16 cellular contexts compared by ENCODE assay signal in genomic region chr5:91301459-91301858, GRCh38.
A peak's percentile ranks its signal among the peaks of the same experiment; 100 is the strongest.
DNase-seq lines count a peak whose midpoint lies in the region; ATAC-seq and TF ChIP-seq lines count a peak whose summit lies in the region.
"Had no signal": no experiment of that assay in that cellular context is flagged by ENCODE, and none has a peak within 500 bp of the region (broad histone marks: within the 10 kb centered on the region; RNA-seq: fewer than 3 reads in every experiment).

No MANE protein-coding gene starts in this region.

- no peak overlapping the region for H3K4me3 Mint-ChIP-seq in naive thymus-derived CD4-positive, alpha-beta T cell
- no peak overlapping the region for H3K4me3 Mint-ChIP-seq in endodermal cell
- H3K4me3 Mint-ChIP-seq: B cell, memory B cell had no signal

- CTCF ChIA-PET in naive thymus-derived CD4-positive, alpha-beta T cell (lab: Charles Lee) = interaction anchor here (0.6 to 1.1 kb wide), 3 partner anchors 9 to 75 kb away, joined by 3 read pairs; no protein-coding TSS in a partner anchor

- no peaks in the 10 kb centered on the region for H3K4me1 ChIP-seq in naive thymus-derived CD4-positive, alpha-beta T cell (ENCODE audit: control insufficient read depth in 2 of 2, insufficient read depth in 2 of 2, low read length in 2 of 2)
- peaks cover 3% of the 10 kb centered on the region for H3K4me1 ChIP-seq in endodermal cell (ENCODE audit: control insufficient read depth, insufficient read depth, low read length)
- H3K4me1 ChIP-seq: colonic mucosa had no signal

- H3K9me3 Mint-ChIP-seq in naive thymus-derived CD4-positive, alpha-beta T cell = no peaks in the 10 kb centered on the region
- no peaks in the 10 kb centered on the region for H3K9me3 Mint-ChIP-seq in endodermal cell
- H3K9me3 Mint-ChIP-seq: memory B cell had no signal

- H3K9me3 ChIP-seq in naive thymus-derived CD4-positive, alpha-beta T cell (ENCODE audit: control insufficient read depth in 2 of 3, low read length in 3 of 3) = no peaks in the 10 kb centered on the region
- no peaks in the 10 kb centered on the region for H3K9me3 ChIP-seq in endodermal cell (ENCODE audit: control insufficient read depth, low read length)
- H3K9me3 ChIP-seq: colonic mucosa, heart right ventricle had no signal

- no peak overlapping the region for H3K4me3 ChIP-seq in epithelial cell of proximal tubule (ENCODE audit: low read depth, low read length)
- H3K4me3 ChIP-seq in naive thymus-derived CD4-positive, alpha-beta T cell (ENCODE audit: low read length) = no peak overlapping the region
- no peak overlapping the region for H3K4me3 ChIP-seq in endodermal cell (ENCODE audit: low read length)
- H3K4me3 ChIP-seq: colonic mucosa, heart right ventricle had no signal

- no peak for TF ChIP-seq CTCF in epithelial cell of proximal tubule (conservative IDR thresholded peaks at IDR 0.05; ENCODE audit: low read depth, low read length)
- TF ChIP-seq CTCF in endodermal cell (conservative IDR thresholded peaks at IDR 0.05) = no peak

- peak; percentile 53 for ATAC-seq in naive thymus-derived CD4-positive, alpha-beta T cell

- DNase-seq in AG08395 (ENCODE audit: low spot score) (peak; percentile 60), M059J (ENCODE audit: low read depth) (peak; percentile 25), epithelial cell of proximal tubule (ENCODE audit: low read depth) (peak; percentile 73), GM19240 (ENCODE audit: insufficient read length, low spot score) (no peak), DMS79 (lab: John Stamatoyannopoulos, UW) (no peak), endodermal cell (no peak)
- no peak for DNase-seq in naive thymus-derived CD4-positive, alpha-beta T cell
- no peak for DNase-seq in stimulated activated CD4-positive, alpha-beta T cell treated with anti-CD3 and anti-CD28 coated beads, Interleukin-15, amount 100 ng/mL, for 24 hours
- DNase-seq: activated CD4-positive, alpha-beta T cell treated with anti-CD3 and anti-CD28 coated beads, Interleukin-2, amount 50 U/mL, for 48 hours; activated naive CD4-positive, alpha-beta T cell treated with anti-CD3 and anti-CD28 coated beads, Interleukin-2, amount 50 U/mL, for 16 hours; colonic mucosa; GF-D8; heart right ventricle; NCI-H1436 treated with DMSO at 0.1 percent for 48 hours had no signal

- no peak overlapping the region for H3K9ac ChIP-seq in endodermal cell (ENCODE audit: extremely low read depth, low read length, poor library complexity, severe bottlenecking)

- H3K27ac Mint-ChIP-seq in naive thymus-derived CD4-positive, alpha-beta T cell = no peak overlapping the region
- no peak overlapping the region for H3K27ac Mint-ChIP-seq in endodermal cell
- H3K27ac Mint-ChIP-seq: B cell, memory B cell had no signal

- intact Hi-C loops in naive thymus-derived CD4-positive, alpha-beta T cell (cut with micrococcal nuclease) = no loop called here

- H3K4me1 Mint-ChIP-seq in naive thymus-derived CD4-positive, alpha-beta T cell = peaks cover 0 to 7% (median 0%) of the 10 kb centered on the region in 7 donors
- peaks cover 11% of the 10 kb centered on the region for H3K4me1 Mint-ChIP-seq in endodermal cell
- H3K4me1 Mint-ChIP-seq: B cell, memory B cell had no signal

- H3K27me3 ChIP-seq in naive thymus-derived CD4-positive, alpha-beta T cell (ENCODE audit: control insufficient read depth in 2 of 2, insufficient read depth in 2 of 2, low read length in 2 of 2) = no peaks in the 10 kb centered on the region
- no peaks in the 10 kb centered on the region for H3K27me3 ChIP-seq in endodermal cell (ENCODE audit: control insufficient read depth, insufficient read depth, low read length, poor library complexity, severe bottlenecking)
- H3K27me3 ChIP-seq: colonic mucosa, heart right ventricle had no signal

- H3K36me3 ChIP-seq in naive thymus-derived CD4-positive, alpha-beta T cell (ENCODE audit: control insufficient read depth in 2 of 3, insufficient read depth in 3 of 3, low read length in 3 of 3) = no peaks in the 10 kb centered on the region
- H3K36me3 ChIP-seq in endodermal cell (ENCODE audit: control insufficient read depth, insufficient read depth, low read length) = no peaks in the 10 kb centered on the region
- H3K36me3 ChIP-seq: colonic mucosa, heart right ventricle had no signal

- POLR2A ChIA-PET in naive thymus-derived CD4-positive, alpha-beta T cell (lab: Charles Lee) = interaction anchor here (1.0 kb wide), 1 partner anchor 82 kb away, joined by 4 read pairs; the partner anchor contains the start of gene ARRDC3

- H3K36me3 Mint-ChIP-seq in naive thymus-derived CD4-positive, alpha-beta T cell = no peaks in the 10 kb centered on the region
- no peaks in the 10 kb centered on the region for H3K36me3 Mint-ChIP-seq in endodermal cell (ENCODE audit: low read depth)
- H3K36me3 Mint-ChIP-seq: memory B cell had no signal

- no peak overlapping the region for H3K27ac ChIP-seq in naive thymus-derived CD4-positive, alpha-beta T cell (ENCODE audit: low read depth, low read length)
- H3K27ac ChIP-seq in endodermal cell (ENCODE audit: low read depth, low read length) = no peak overlapping the region
- H3K27ac ChIP-seq: colonic mucosa had no signal

- no peaks in the 10 kb centered on the region for H3K27me3 Mint-ChIP-seq in naive thymus-derived CD4-positive, alpha-beta T cell
- no peaks in the 10 kb centered on the region for H3K27me3 Mint-ChIP-seq in endodermal cell (ENCODE audit: insufficient read depth)
- H3K27me3 Mint-ChIP-seq: B cell, memory B cell had no signal

Comparison
In these comparisons a context has a peak if more than half of its experiments do, and no peak if none do; other contexts are left out.
1. DNase-seq: peak in AG08395 (single experiment), M059J (single experiment) and epithelial cell of proximal tubule (single experiment); none in naive thymus-derived CD4-positive, alpha-beta T cell (0 of 9), GM19240 (single experiment), stimulated activated CD4-positive, alpha-beta T cell treated with anti-CD3 and anti-CD28 coated beads, Interleukin-15, amount 100 ng/mL, for 24 hours (single experiment), DMS79 (single experiment) and endodermal cell (single experiment).